16 cellular contexts compared by ENCODE assay signal in genomic region chr10:78899996-78900714, GRCh38.
DNase-seq lines count a peak whose midpoint lies in the region; ATAC-seq and TF ChIP-seq lines count a peak whose summit lies in the region.
"Had no signal": no experiment of that assay in that cellular context is flagged by ENCODE, and none has a peak within 500 bp of the region (broad histone marks: within the 10 kb centered on the region; RNA-seq: fewer than 3 reads in every experiment).

No MANE protein-coding gene starts in this region.

- no TSS peak for BruUV-seq in A673 (replicated peaks; lab: Mats Ljungman, UMichigan)

- H3K36me3 ChIP-seq in lung (ENCODE audit: control insufficient read depth in 2 of 2, insufficient read depth in 2 of 2, low read length in 2 of 2) (no peaks in the 10 kb centered on the region), testis (ENCODE audit: low read depth, missing control alignments) (no peaks in the 10 kb centered on the region), A673 (ENCODE audit: insufficient read depth, low read length, poor library complexity, severe bottlenecking) (no peaks in the 10 kb centered on the region)
- H3K36me3 ChIP-seq: cardiac muscle cell, SJSA1 had no signal

- no peak overlapping the region for H3K4me3 Mint-ChIP-seq in WTC11
- H3K4me3 Mint-ChIP-seq: activated CD8-positive, alpha-beta T cell treated with anti-CD3 and anti-CD28 coated beads for 36 hours had no signal

- no peak overlapping the region for H3K4me3 ChIP-seq in lung
- H3K4me3 ChIP-seq in testis, result no peak overlapping the region
- no peak overlapping the region for H3K4me3 ChIP-seq in A673 (ENCODE audit: low read depth, low read length, poor library complexity, severe bottlenecking)
- H3K4me3 ChIP-seq: cardiac muscle cell, GM23248, SJSA1 had no signal

- H3K9me3 ChIP-seq in lung (ENCODE audit: control insufficient read depth in 2 of 2, insufficient read depth in 1 of 2, low read length in 1 of 2) (no peaks in the 10 kb centered on the region), testis (no peaks in the 10 kb centered on the region), A673 (ENCODE audit: low read depth, low read length, poor library complexity, severe bottlenecking) (no peaks in the 10 kb centered on the region)

- ATAC-seq in WTC11, result 0 out of 2 replicates have a peak, but pooled peaks have one; percentile 15
- no peak for ATAC-seq in lung (ENCODE audit: insufficient read depth, low FRiP score)
- ATAC-seq: activated CD8-positive, alpha-beta T cell treated with anti-CD3 and anti-CD28 coated beads for 36 hours had no signal

- POLR2A ChIA-PET in WTC11 (lab: Charles Lee) (no interaction called here), A673 (lab: Charles Lee; ENCODE audit: low non-redundant PET) (no interaction called here)

- WGBS in lung, 2 donors, result 84 to 90% methylated on average over 11 of the region's 11 CpGs
- 78 to 81% methylated on average over 7 to 11 of the region's 11 CpGs for WGBS in testis, 2 donors

- no peak for TF ChIP-seq POLR2A in testis (IDR thresholded peaks at IDR 0.05)

- intact Hi-C loops in testis (cut with DNase I; ENCODE audit: low total_unique reads) (no loop called here), A673 (cut with micrococcal nuclease; ENCODE audit: unreplicated experiment) (no loop called here)

- H3K27ac ChIP-seq in lung (ENCODE audit: low read depth in 1 of 2, low read length in 1 of 2), result no peak overlapping the region
- H3K27ac ChIP-seq in testis, result no peak overlapping the region
- no peak overlapping the region for H3K27ac ChIP-seq in A673 (ENCODE audit: low read depth, low read length, poor library complexity, severe bottlenecking)
- H3K27ac ChIP-seq: cardiac muscle cell, GM23248, HL-60, SJSA1 had no signal

- no peaks in the 10 kb centered on the region for H3K27me3 ChIP-seq in lung (ENCODE audit: control insufficient read depth, insufficient read depth)
- H3K27me3 ChIP-seq in testis, result no peaks in the 10 kb centered on the region
- no peaks in the 10 kb centered on the region for H3K27me3 ChIP-seq in A673 (replicated peaks; ENCODE audit: insufficient read depth, low read depth, low read length, poor library complexity)
- H3K27me3 ChIP-seq: cardiac muscle cell, SJSA1 had no signal

- DNase-seq in WTC11 (ENCODE audit: low spot score), result no peak
- DNase-seq in fibroblast of peridontal ligament (ENCODE audit: extremely low read depth), result peak; percentile 42
- peak; percentile 26 for DNase-seq in lung (ENCODE audit: low spot score)
- DNase-seq in testis, result peak; percentile 69
- no peak for DNase-seq in A172 (ENCODE audit: low spot score)
- no peak for DNase-seq in SKM-1 treated with dmso at 0.1 percent for 144 hours (lab: John Stamatoyannopoulos, UW; ENCODE audit: unreplicated experiment)
- no peak for DNase-seq in A673 (ENCODE audit: low spot score)
- DNase-seq in NCI-H1048 (lab: John Stamatoyannopoulos, UW), result no peak
- DNase-seq: activated CD8-positive, alpha-beta T cell treated with anti-CD3 and anti-CD28 coated beads for 36 hours; activated naive CD4-positive, alpha-beta T cell treated with Interleukin-2 at 50 U/mL for 16 hours; CD4-positive, alpha-beta memory T cell; GDM1; GM23248 had no signal

- H3K4me1 Mint-ChIP-seq in WTC11, result peaks cover 13% of the 10 kb centered on the region
- H3K4me1 Mint-ChIP-seq: CD4-positive, alpha-beta memory T cell had no signal

- H3K27ac Mint-ChIP-seq in WTC11, result no peak overlapping the region
- H3K27ac Mint-ChIP-seq: activated CD8-positive, alpha-beta T cell treated with anti-CD3 and anti-CD28 coated beads for 36 hours had no signal

- H3K36me3 Mint-ChIP-seq in WTC11, result no peaks in the 10 kb centered on the region
- H3K36me3 Mint-ChIP-seq: CD4-positive, alpha-beta memory T cell had no signal

- H3K9me3 Mint-ChIP-seq in WTC11, result no peaks in the 10 kb centered on the region
- H3K9me3 Mint-ChIP-seq: CD4-positive, alpha-beta memory T cell had no signal

- CTCF ChIA-PET in WTC11 (lab: Charles Lee), result no interaction called here
- CTCF ChIA-PET in A673 (lab: Charles Lee), result no interaction called here

- no peaks in the 10 kb centered on the region for H3K27me3 Mint-ChIP-seq in WTC11 (ENCODE audit: low read depth)
- H3K27me3 Mint-ChIP-seq: activated CD8-positive, alpha-beta T cell treated with anti-CD3 and anti-CD28 coated beads for 36 hours had no signal

- TF ChIP-seq CTCF in WTC11 (IDR thresholded peaks at IDR 0.05) (no peak), lung (IDR thresholded peaks at IDR 0.05; ENCODE audit: control extremely low read depth, extremely low read depth) (no peak), testis (IDR thresholded peaks at IDR 0.05) (no peak), A673 (conservative IDR thresholded peaks at IDR 0.05; ENCODE audit: low read depth, low read length) (no peak)

- H3K4me1 ChIP-seq in lung (ENCODE audit: control insufficient read depth in 2 of 2, insufficient read depth in 2 of 2, low read length in 2 of 2) (peaks cover 0 to 6% of the 10 kb centered on the region in 2 donors), testis (peaks cover 5% of the 10 kb centered on the region), A673 (ENCODE audit: insufficient read depth, low read length, poor library complexity, severe bottlenecking) (no peaks in the 10 kb centered on the region)

TF ChIP-seq in WTC11, 78 proteins besides CTCF, POLR2A, EP300 and RAD21 (continues in another document):
- no peak for TF ChIP-seq JUN (CRISPR knock-in tag; IDR thresholded peaks at IDR 0.05)
- TF ChIP-seq, protein P1, sequence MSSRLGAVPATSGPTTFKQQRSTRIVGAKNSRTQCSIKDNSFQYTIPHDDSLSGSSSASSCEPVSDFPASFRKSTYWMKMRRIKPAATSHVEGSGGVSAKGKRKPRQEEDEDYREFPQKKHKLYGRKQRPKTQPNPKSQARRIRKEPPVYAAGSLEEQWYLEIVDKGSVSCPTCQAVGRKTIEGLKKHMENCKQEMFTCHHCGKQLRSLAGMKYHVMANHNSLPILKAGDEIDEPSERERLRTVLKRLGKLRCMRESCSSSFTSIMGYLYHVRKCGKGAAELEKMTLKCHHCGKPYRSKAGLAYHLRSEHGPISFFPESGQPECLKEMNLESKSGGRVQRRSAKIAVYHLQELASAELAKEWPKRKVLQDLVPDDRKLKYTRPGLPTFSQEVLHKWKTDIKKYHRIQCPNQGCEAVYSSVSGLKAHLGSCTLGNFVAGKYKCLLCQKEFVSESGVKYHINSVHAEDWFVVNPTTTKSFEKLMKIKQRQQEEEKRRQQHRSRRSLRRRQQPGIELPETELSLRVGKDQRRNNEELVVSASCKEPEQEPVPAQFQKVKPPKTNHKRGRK (CRISPR knock-in tag; IDR thresholded peaks at IDR 0.05; ENCODE audit: borderline replicate concordance), result no peak
- TF ChIP-seq TEAD1 (CRISPR knock-in tag; IDR thresholded peaks at IDR 0.05), result no peak
- TF ChIP-seq MXD4 (CRISPR knock-in tag; IDR thresholded peaks at IDR 0.05; ENCODE audit: borderline replicate concordance), result no peak
- no peak for TF ChIP-seq SMAD4 (CRISPR knock-in tag; IDR thresholded peaks at IDR 0.05)
- TF ChIP-seq RORB (CRISPR knock-in tag; IDR thresholded peaks at IDR 0.05), result no peak
- TF ChIP-seq USF1 (CRISPR knock-in tag; IDR thresholded peaks at IDR 0.05), result no peak
- TF ChIP-seq CREB1 (CRISPR knock-in tag; IDR thresholded peaks at IDR 0.05), result no peak
- TF ChIP-seq SMAD3 (CRISPR knock-in tag; IDR thresholded peaks at IDR 0.05; ENCODE audit: borderline replicate concordance), result no peak
- TF ChIP-seq ZMAT4 (CRISPR knock-in tag; IDR thresholded peaks at IDR 0.05), result no peak
- no peak for TF ChIP-seq ETV6 (CRISPR knock-in tag; IDR thresholded peaks at IDR 0.05)
- TF ChIP-seq, protein P2, sequence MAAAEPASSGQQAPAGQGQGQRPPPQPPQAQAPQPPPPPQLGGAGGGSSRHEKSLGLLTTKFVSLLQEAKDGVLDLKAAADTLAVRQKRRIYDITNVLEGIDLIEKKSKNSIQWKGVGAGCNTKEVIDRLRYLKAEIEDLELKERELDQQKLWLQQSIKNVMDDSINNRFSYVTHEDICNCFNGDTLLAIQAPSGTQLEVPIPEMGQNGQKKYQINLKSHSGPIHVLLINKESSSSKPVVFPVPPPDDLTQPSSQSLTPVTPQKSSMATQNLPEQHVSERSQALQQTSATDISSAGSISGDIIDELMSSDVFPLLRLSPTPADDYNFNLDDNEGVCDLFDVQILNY (CRISPR knock-in tag; IDR thresholded peaks at IDR 0.05), result no peak

Comparison
In these comparisons a context has a peak if more than half of its experiments do, and no peak if none do; other contexts are left out.
1. DNase-seq: peak in fibroblast of peridontal ligament (single experiment), lung (single experiment) and testis (single experiment); none in WTC11 (single experiment), A172 (single experiment), SKM-1 treated with dmso at 0.1 percent for 144 hours (single experiment), A673 (single experiment) and NCI-H1048 (single experiment).